ENCODE assay signal across 8 cellular contexts in genomic region chr22:28009272-28009827, GRCh38.
DNase-seq lines count a peak whose midpoint lies in the region; ATAC-seq and TF ChIP-seq lines count a peak whose summit lies in the region.

No MANE protein-coding gene starts in this region.

- H4K20me1 ChIP-seq in HCT116 (ENCODE audit: insufficient read depth), result no peaks in the 10 kb centered on the region

- H3K4me1 Mint-ChIP-seq in endothelial cell (ENCODE audit: unreplicated experiment), result no peaks in the 10 kb centered on the region

- POLR2A ChIA-PET in HCT116 (lab: Charles Lee), result no interaction called here

- H3K36me3 ChIP-seq in HCT116 (ENCODE audit: control insufficient read depth in 1 of 2, insufficient read depth in 2 of 2, low read length in 2 of 2), result no peaks in the 10 kb centered on the region

- no peak overlapping the region for H3K4me2 ChIP-seq in HCT116 (ENCODE audit: low read length)

- H3K27ac Mint-ChIP-seq in endothelial cell (ENCODE audit: unreplicated experiment), result no peak overlapping the region

- H3K4me3 Mint-ChIP-seq in endothelial cell (ENCODE audit: unreplicated experiment), result no peak overlapping the region

- intact Hi-C loops in HCT116 (cut with micrococcal nuclease), result loop anchor here (1.0 to 2.0 kb wide), 4 partner anchors 123 to 1253 kb away; no protein-coding TSS in a partner anchor

- TF ChIP-seq RAD21 in HCT116 (IDR thresholded peaks at IDR 0.05; ENCODE audit: low read depth), result peak; percentile 89

- no peaks in the 10 kb centered on the region for H3K27me3 ChIP-seq in HCT116 (ENCODE audit: insufficient read depth, low read length)

- H3K27ac ChIP-seq in HCT116 (ENCODE audit: low read depth, low read length), result no peak overlapping the region

- no peaks in the 10 kb centered on the region for H3K9me3 Mint-ChIP-seq in endothelial cell (ENCODE audit: unreplicated experiment)

- RAD21 ChIA-PET in HCT116 (lab: Charles Lee; ENCODE audit: low non-redundant PET in 1 of 2, low total read pairs in 2 of 2, uncharacterized antibody in 2 of 2, unreplicated experiment in 2 of 2), result interaction anchor here in 1 of 2 experiments (0.5 kb wide), 1 partner anchor 588 kb away, joined by 4 read pairs; no protein-coding TSS in a partner anchor

- H3K27me3 Mint-ChIP-seq in endothelial cell (ENCODE audit: unreplicated experiment), result peaks cover 8% of the 10 kb centered on the region

- ATAC-seq in HCT116 (peak; percentile 96), GM21515 (IDR thresholded peaks at IDR 0.05; ENCODE audit: unreplicated experiment) (no peak)

- TF ChIP-seq POLR2A in HCT116 (IDR thresholded peaks at IDR 0.05; ENCODE audit: borderline replicate concordance, extremely low read depth, insufficient read depth, insufficient read length), result no peak

- TF ChIP-seq CTCF in HCT116 (IDR thresholded peaks at IDR 0.05 in 2 of 3, conservative IDR thresholded peaks at IDR 0.05 in 1 of 3; ENCODE audit: borderline replicate concordance in 1 of 3, insufficient read depth in 1 of 3, low read depth in 2 of 3, low read length in 2 of 3), result peak; percentile 69 to 99 (median 93)
- TF ChIP-seq CTCF in endothelial cell (IDR thresholded peaks at IDR 0.05; ENCODE audit: unreplicated experiment), result peak; percentile 77

- H3K9me2 ChIP-seq in HCT116 (ENCODE audit: insufficient read depth), result no peaks in the 10 kb centered on the region

- DNase-seq in C1 segment of cervical spinal cord (lab: John Stamatoyannopoulos, UW), result peak in 13 of 14 donors; percentile 20 to 78 (median 39)
- DNase-seq in HCT116 (ENCODE audit: low read depth, low spot score), result peak; percentile 49
- peak; percentile 0 for DNase-seq in NCI-H774 (lab: John Stamatoyannopoulos, UW)
- DNase-seq in activated CD8-positive, alpha-beta memory T cell treated with anti-CD3 and anti-CD28 coated beads for 4 hours (ENCODE audit: low read depth in 2 of 2), result peak; percentile 47 to 57
- DNase-seq in endothelial cell (ENCODE audit: low spot score), result peak; percentile 81
- peak; percentile 79 for DNase-seq in midbrain (lab: John Stamatoyannopoulos, UW)
- peak; percentile 52 to 55 for DNase-seq in stimulated activated CD8-positive, alpha-beta memory T cell treated with anti-CD3 and anti-CD28 coated beads, Interleukin-15, amount 100 ng/mL, for 48 hours (ENCODE audit: low read depth in 2 of 2)

- H2AFZ ChIP-seq in HCT116 (ENCODE audit: low read depth, low read length, poor library complexity, severe bottlenecking), result peak overlapping the region; percentile 69

- H3K9ac ChIP-seq in HCT116 (ENCODE audit: low read length), result no peak overlapping the region

- peaks cover 21% of the 10 kb centered on the region for H3K36me3 Mint-ChIP-seq in endothelial cell (ENCODE audit: low read depth, unreplicated experiment)

- H3K79me2 ChIP-seq in HCT116 (ENCODE audit: insufficient read depth, low read length), result no peaks in the 10 kb centered on the region

- BruUV-seq in HCT116 (replicated peaks; lab: Mats Ljungman, UMichigan), result no TSS peak

- no peaks in the 10 kb centered on the region for H3K9me3 ChIP-seq in HCT116 (ENCODE audit: control insufficient read depth in 1 of 2, insufficient read depth in 1 of 2, low read depth in 1 of 2, low read length in 2 of 2)

- no peak overlapping the region for H3K4me3 ChIP-seq in HCT116 (replicated peaks in 1 of 2; ENCODE audit: low read depth in 1 of 2, low read length in 2 of 2)

- CTCF ChIA-PET in HCT116 (lab: Charles Lee), result interaction anchor here (1.0 to 2.1 kb wide), 3 partner anchors 9 to 128 kb away, joined by 3 to 15 read pairs (median 4); no protein-coding TSS in a partner anchor

- H3K4me1 ChIP-seq in HCT116 (ENCODE audit: control insufficient read depth in 1 of 2, insufficient read depth in 2 of 2, low read length in 2 of 2), result no peaks in the 10 kb centered on the region

TF ChIP-seq in HCT116, 20 proteins besides CTCF, POLR2A, EP300 and RAD21:
- peak; percentile 53 for TF ChIP-seq TCF7L2 (IDR thresholded peaks at IDR 0.05; ENCODE audit: borderline replicate concordance, extremely low read depth, insufficient read depth, insufficient read length)
- TF ChIP-seq, protein P1, sequence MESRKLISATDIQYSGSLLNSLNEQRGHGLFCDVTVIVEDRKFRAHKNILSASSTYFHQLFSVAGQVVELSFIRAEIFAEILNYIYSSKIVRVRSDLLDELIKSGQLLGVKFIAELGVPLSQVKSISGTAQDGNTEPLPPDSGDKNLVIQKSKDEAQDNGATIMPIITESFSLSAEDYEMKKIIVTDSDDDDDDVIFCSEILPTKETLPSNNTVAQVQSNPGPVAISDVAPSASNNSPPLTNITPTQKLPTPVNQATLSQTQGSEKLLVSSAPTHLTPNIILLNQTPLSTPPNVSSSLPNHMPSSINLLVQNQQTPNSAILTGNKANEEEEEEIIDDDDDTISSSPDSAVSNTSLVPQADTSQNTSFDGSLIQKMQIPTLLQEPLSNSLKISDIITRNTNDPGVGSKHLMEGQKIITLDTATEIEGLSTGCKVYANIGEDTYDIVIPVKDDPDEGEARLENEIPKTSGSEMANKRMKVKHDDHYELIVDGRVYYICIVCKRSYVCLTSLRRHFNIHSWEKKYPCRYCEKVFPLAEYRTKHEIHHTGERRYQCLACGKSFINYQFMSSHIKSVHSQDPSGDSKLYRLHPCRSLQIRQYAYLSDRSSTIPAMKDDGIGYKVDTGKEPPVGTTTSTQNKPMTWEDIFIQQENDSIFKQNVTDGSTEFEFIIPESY (IDR thresholded peaks at IDR 0.05; ENCODE audit: extremely low read depth, insufficient replicate concordance, low read length), result no peak
- no peak for TF ChIP-seq CEBPB (IDR thresholded peaks at IDR 0.05; ENCODE audit: low read depth)
- peak; percentile 78 for TF ChIP-seq EGR1 (IDR thresholded peaks at IDR 0.05; ENCODE audit: low read depth)
- no peak for TF ChIP-seq EZH2 (IDR thresholded peaks at IDR 0.05)

Comparison
In these comparisons a context has a peak if more than half of its experiments do, and no peak if none do; other contexts are left out.
1. DNase-seq: peak in every context shown above with its lines; median percentile 81 in endothelial cell; 79 in midbrain; 54 in stimulated activated CD8-positive, alpha-beta memory T cell treated with anti-CD3 and anti-CD28 coated beads, Interleukin-15, amount 100 ng/mL, for 48 hours; 52 in activated CD8-positive, alpha-beta memory T cell treated with anti-CD3 and anti-CD28 coated beads for 4 hours; 49 in HCT116; 39 in C1 segment of cervical spinal cord; 0 in NCI-H774.